In the genomic region with DNA sequence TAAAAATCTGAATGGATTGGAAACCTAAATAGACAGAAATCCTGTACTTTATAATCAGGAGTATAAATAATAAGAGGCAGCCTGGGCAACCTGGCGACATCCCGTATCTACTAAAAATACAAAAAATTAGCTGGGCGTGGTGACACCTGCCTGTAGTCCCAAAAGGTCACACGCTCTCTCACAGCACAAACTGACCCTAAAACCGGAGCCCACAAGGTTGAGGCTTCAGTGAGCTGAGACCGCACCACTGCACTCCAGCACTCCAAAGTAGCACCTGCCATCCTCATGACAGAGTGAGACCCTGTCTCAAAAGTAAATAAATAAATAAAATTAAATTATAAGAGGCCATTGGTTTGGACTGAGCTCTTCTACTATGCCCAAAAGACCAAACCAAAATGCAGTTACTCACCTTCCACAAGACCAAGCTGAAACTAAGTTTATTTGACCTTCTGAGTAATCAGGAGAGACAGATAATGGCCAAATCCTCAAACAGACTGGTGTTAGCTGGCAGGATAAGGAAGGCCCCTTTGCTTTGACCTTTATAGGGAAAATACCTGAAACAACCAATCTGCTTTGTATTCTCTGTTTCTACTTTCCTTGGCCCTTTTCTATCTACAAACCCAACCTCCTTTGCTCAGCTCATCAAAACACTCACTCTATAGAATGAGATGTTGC, we compare ENCODE assay signal across 15 cellular contexts. TPM values are rescaled to one million over a fixed set of nuclear protein-coding genes. Genes with fewer than 3 reads are reported as not detected.
DNase-seq lines count a peak whose midpoint lies in the region; ATAC-seq, FAIRE-seq and TF ChIP-seq lines count a peak whose summit lies in the region.
"Had no signal": no experiment of that assay in that cellular context is flagged by ENCODE, and none has a peak within 500 bp of the region (broad histone marks: within the 10 kb centered on the region; RNA-seq: fewer than 3 reads in every experiment).

No MANE protein-coding gene starts in this region.

- BruUV-seq in K562 (replicated peaks; lab: Mats Ljungman, UMichigan), result no TSS peak

- ATAC-seq in HG03342 (IDR thresholded peaks at IDR 0.05; ENCODE audit: unreplicated experiment) (peak; percentile 19), K562 (no peak), SK-N-SH treated with all-trans-retinoic acid at 6 μM for 48 hours (no peak)
- ATAC-seq: CD8-positive, alpha-beta T cell had no signal

- in situ Hi-C loops in GM13977 (cut with MboI; ENCODE audit: low pct_unique_long_range_greater_than_20kb, low sequenced_read_pairs, unreplicated experiment), result no loop called here
- in situ Hi-C loops in K562 (cut with MboI), result no loop called here

- no peak overlapping the region for H2AFZ ChIP-seq in K562 (ENCODE audit: low read depth, low read length)

- TF ChIP-seq EP300 in K562 (IDR thresholded peaks at IDR 0.05; ENCODE audit: low read length), result no peak

- H3K4me1 Mint-ChIP-seq in endodermal cell, result peaks cover 20% of the 10 kb centered on the region

- H3K79me2 ChIP-seq in K562 (ENCODE audit: control insufficient read depth, insufficient read depth, low read length), result peaks cover 18% of the 10 kb centered on the region

- 0 out of 3 replicates have a peak, but pooled peaks cover 2% of the 10 kb centered on the region for H3K36me3 ChIP-seq in K562 (ENCODE audit: control insufficient read depth, insufficient read depth, low read length)
- no peaks in the 10 kb centered on the region for H3K36me3 ChIP-seq in endodermal cell (ENCODE audit: control insufficient read depth, insufficient read depth, low read length)

- peaks cover 4 to 11% of the 10 kb centered on the region in 2 experiments; a peak in 4 of 5 replicates for H3K4me1 ChIP-seq in K562 (replicated peaks in 1 of 2; ENCODE audit: control insufficient read depth in 2 of 2, insufficient read depth in 2 of 2, low read length in 2 of 2)
- H3K4me1 ChIP-seq in endodermal cell (ENCODE audit: control insufficient read depth, insufficient read depth, low read length), result no peaks in the 10 kb centered on the region

- no peak overlapping the region for H3K27ac Mint-ChIP-seq in endodermal cell
- H3K27ac Mint-ChIP-seq: CD8-positive, alpha-beta T cell had no signal

- peak; percentile 24 for DNase-seq in GM13977 (ENCODE audit: low spot score)
- DNase-seq in GM20000 (ENCODE audit: low spot score), result peak; percentile 37
- no peak for DNase-seq in K562 (ENCODE audit: extremely low read depth in 1 of 4, low spot score in 3 of 4)
- no peak for DNase-seq in NCI-H1930 (lab: John Stamatoyannopoulos, UW)
- DNase-seq in HTR-8/SVneo (ENCODE audit: insufficient read length, low spot score), result no peak
- DNase-seq in endodermal cell, result no peak
- DNase-seq: activated naive CD4-positive, alpha-beta T cell; CD8-positive, alpha-beta T cell; cortex of kidney; foreskin fibroblast; NCI-H187 had no signal

- H3K4me2 ChIP-seq in K562 (ENCODE audit: insufficient read depth, low read length), result no peak overlapping the region

- H3K9ac ChIP-seq in K562 (ENCODE audit: insufficient read depth in 1 of 2, low read depth in 2 of 2, low read length in 2 of 2), result no peak overlapping the region; a peak in 1 of 4 replicates
- H3K9ac ChIP-seq in endodermal cell (ENCODE audit: extremely low read depth, low read length, poor library complexity, severe bottlenecking), result no peak overlapping the region

- no peak overlapping the region for H3K4me3 Mint-ChIP-seq in endodermal cell
- H3K4me3 Mint-ChIP-seq: CD8-positive, alpha-beta T cell had no signal

- TF ChIP-seq RAD21 in K562 (CRISPR knock-in tag; conservative IDR thresholded peaks at IDR 0.05 in 1 of 2, IDR thresholded peaks at IDR 0.05 in 1 of 2), result no peak

- H3K4me3 ChIP-seq in K562 (no peak overlapping the region), endodermal cell (ENCODE audit: low read length) (no peak overlapping the region)

- CTCF ChIA-PET in K562 (lab: Yijun Ruan, JAX; ENCODE audit: low intra/inter-chr PET ratio), result no interaction called here

- no peak for FAIRE-seq in K562 (lab: Jason Lieb, UNC)
- no peak for FAIRE-seq in HTR-8/SVneo (lab: Jason Lieb, UNC)
- FAIRE-seq: keratinocyte had no signal

- H3K9me3 ChIP-seq in K562 (replicated peaks; ENCODE audit: control insufficient read depth, insufficient read depth, low read depth, low read length), result no peaks in the 10 kb centered on the region
- no peaks in the 10 kb centered on the region for H3K9me3 ChIP-seq in endodermal cell (ENCODE audit: control insufficient read depth, low read length)

- POLR2A ChIA-PET in K562 (lab: Yijun Ruan, JAX), result no interaction called here

- no peak overlapping the region for H3K27ac ChIP-seq in K562 (ENCODE audit: extremely low read depth, low read depth, low read length)
- no peak overlapping the region for H3K27ac ChIP-seq in endodermal cell (ENCODE audit: low read depth, low read length)
- H3K27ac ChIP-seq: RWPE1 had no signal

- no peaks in the 10 kb centered on the region for H3K9me1 ChIP-seq in K562 (ENCODE audit: control insufficient read depth, insufficient read depth, low read length)

- no peaks in the 10 kb centered on the region for H3K27me3 ChIP-seq in K562 (ENCODE audit: control insufficient read depth in 2 of 2, insufficient read depth in 2 of 2, low read length in 2 of 2)
- H3K27me3 ChIP-seq in endodermal cell (ENCODE audit: control insufficient read depth, insufficient read depth, low read length, poor library complexity, severe bottlenecking), result no peaks in the 10 kb centered on the region

- WGBS in K562 (ENCODE audit: insufficient coverage, low coverage, missing lambda C conversion rate), result 61% methylated on average over 6 of the region's 6 CpGs
- WGBS in endodermal cell (ENCODE audit: insufficient coverage in 1 of 2, insufficient read length in 1 of 2), 2 experiments, result 80 to 90% methylated on average over 1 to 6 of the region's 6 CpGs

- no peaks in the 10 kb centered on the region for H3K36me3 Mint-ChIP-seq in endodermal cell (ENCODE audit: low read depth)

- H3K27me3 Mint-ChIP-seq in endodermal cell (ENCODE audit: insufficient read depth), result no peaks in the 10 kb centered on the region

- no peak for TF ChIP-seq POLR2A in K562 (conservative IDR thresholded peaks at IDR 0.05)

- H3K9me3 Mint-ChIP-seq in endodermal cell, result no peaks in the 10 kb centered on the region
- H3K9me3 Mint-ChIP-seq: CD8-positive, alpha-beta T cell had no signal

- peaks cover 3% of the 10 kb centered on the region; the same call in 1 of the 2 replicates for H4K20me1 ChIP-seq in K562 (replicated peaks; ENCODE audit: control insufficient read depth, insufficient read depth, low read length)

- TF ChIP-seq CTCF in GM13977 (IDR thresholded peaks at IDR 0.05; ENCODE audit: extremely low read depth, insufficient read depth, missing control alignments) (no peak), GM20000 (IDR thresholded peaks at IDR 0.05; ENCODE audit: extremely low read depth, missing control alignments) (no peak), K562 (IDR thresholded peaks at IDR 0.05 in 2 of 3, conservative IDR thresholded peaks at IDR 0.05 in 1 of 3; ENCODE audit: insufficient read depth in 2 of 3, low read depth in 1 of 3, low read length in 3 of 3) (no peak), endodermal cell (conservative IDR thresholded peaks at IDR 0.05) (no peak)

- intact Hi-C loops in K562 (cut with micrococcal nuclease), result no loop called here

TF ChIP-seq in K562, 482 proteins besides CTCF, POLR2A, EP300 and RAD21 (continues in another document):
- no peak for TF ChIP-seq PTBP1 (IDR thresholded peaks at IDR 0.05; ENCODE audit: low read depth, low read length)

TF ChIP-seq in SK-N-SH treated with all-trans-retinoic acid at 6 μM for 48 hours, 23 proteins besides CTCF, POLR2A, EP300 and RAD21 (continues in another document):
- TF ChIP-seq BACH2 (CRISPR knock-in tag; IDR thresholded peaks at IDR 0.05; ENCODE audit: borderline replicate concordance), result no peak

RNA-seq across cellular contexts. Expression of a gene that starts 3.2 kb away (rescaled TPM):
- 31.8 and 59.1 TPM in 2 replicates for total RNA-seq in K562 (2011; cell fraction: chromatin; rRNA removed; ENCODE audit: low replicate concordance)
- total RNA-seq in K562 (2011; cell fraction: nucleolus; rRNA removed), result 19.3 and 21.4 TPM in 2 replicates
- total RNA-seq in K562 (2011; cell fraction: nucleoplasm; rRNA removed), result 34.1 and 46.1 TPM in 2 replicates
- total RNA-seq in K562 (2014; rRNA removed) (54.0 and 57.8 TPM in 2 replicates), K562 (2014; rRNA removed; fragmentation: Illumina TruSeq; extraction: Trizol) (105 and 116 TPM in 2 replicates), K562 (2015; rRNA removed; fragmentation: Illumina TruSeq; extraction: Trizol) (75.1 and 76.0 TPM in 2 replicates), K562 (2021) (83.5 and 84.9 TPM in 2 replicates), endodermal cell (100 to 1,000 TPM; 108 to 123 TPM)
- polyA plus RNA-seq in K562 (2011; rRNA removed) (74.4 and 98.8 TPM in 2 replicates), K562 (2014; fragmentation: Illumina TruSeq; extraction: Trizol) (75.0 and 87.5 TPM in 2 replicates), K562 (2014; fragmentation: Nextera tagmentation; extraction: Ambion mirVana) (10 to 100 TPM; 33.0 to 36.8 TPM), K562 (2014; rRNA removed) (60.9 and 69.5 TPM in 2 replicates)
- polyA plus RNA-seq in K562 (2011; cell fraction: cytosol; rRNA removed), result 24.6 and 38.1 TPM in 2 replicates
- 27.4 and 34.1 TPM in 2 replicates for polyA plus RNA-seq in K562 (2011; cell fraction: nucleus; rRNA removed)
- polyA plus RNA-seq in K562 (2012), result 52.6 and 68.4 TPM in 2 replicates
- 119 and 121 TPM in 2 replicates for polyA minus RNA-seq in K562 (2011; rRNA and poly(A)+ RNA removed)
- 33.0 and 47.5 TPM in 2 replicates for polyA minus RNA-seq in K562 (2011; cell fraction: cytosol; rRNA and poly(A)+ RNA removed)
- 15.5 and 22.8 TPM in 2 replicates for polyA minus RNA-seq in K562 (2011; cell fraction: nucleus; rRNA and poly(A)+ RNA removed)
- polyA plus RNA-seq in endodermal cell (2013, experiment 1 of 2), result 89.1 TPM
- 89.8 TPM for polyA plus RNA-seq in endodermal cell (2013, experiment 2 of 2)

RNA-seq across cellular contexts. Expression of a gene that starts 59.3 kb away (rescaled TPM):
- total RNA-seq in K562 (2011; cell fraction: chromatin; rRNA removed; ENCODE audit: low replicate concordance), result 27.1 and 74.0 TPM in 2 replicates
- total RNA-seq in K562 (2011; cell fraction: nucleolus; rRNA removed), result 8.3 and 14.1 TPM in 2 replicates
- total RNA-seq in K562 (2011; cell fraction: nucleoplasm; rRNA removed), result 36.4 and 73.0 TPM in 2 replicates
- total RNA-seq in K562 (2014; rRNA removed) (10.7 and 11.3 TPM in 2 replicates), K562 (2014; rRNA removed; fragmentation: Illumina TruSeq; extraction: Trizol) (28.5 and 33.3 TPM in 2 replicates), K562 (2015; rRNA removed; fragmentation: Illumina TruSeq; extraction: Trizol) (15.1 and 16.8 TPM in 2 replicates), K562 (2021) (37.8 and 40.1 TPM in 2 replicates), endodermal cell (10 to 100 TPM; 28.7 to 30.5 TPM)
- polyA plus RNA-seq in K562 (2011; rRNA removed) (28.9 and 34.8 TPM in 2 replicates), K562 (2014; fragmentation: Illumina TruSeq; extraction: Trizol) (25.2 and 27.2 TPM in 2 replicates), K562 (2014; fragmentation: Nextera tagmentation; extraction: Ambion mirVana) (1 to 10 TPM; 8.4 to 9.3 TPM), K562 (2014; rRNA removed) (19.0 and 20.4 TPM in 2 replicates)
- 5.8 and 13.9 TPM in 2 replicates for polyA plus RNA-seq in K562 (2011; cell fraction: cytosol; rRNA removed)
- polyA plus RNA-seq in K562 (2011; cell fraction: nucleus; rRNA removed), result 16.0 and 17.9 TPM in 2 replicates
- polyA plus RNA-seq in K562 (2012), result 15.0 and 21.1 TPM in 2 replicates
- polyA minus RNA-seq in K562 (2011; rRNA and poly(A)+ RNA removed), result 83.9 and 88.8 TPM in 2 replicates
- 47.3 and 83.2 TPM in 2 replicates for polyA minus RNA-seq in K562 (2011; cell fraction: cytosol; rRNA and poly(A)+ RNA removed)
- 17.4 and 27.4 TPM in 2 replicates for polyA minus RNA-seq in K562 (2011; cell fraction: nucleus; rRNA and poly(A)+ RNA removed)
- 27.1 TPM for polyA plus RNA-seq in endodermal cell (2013, experiment 1 of 2)
- polyA plus RNA-seq in endodermal cell (2013, experiment 2 of 2), result 25.4 TPM

Comparison
In these comparisons a context has a peak if more than half of its experiments do, and no peak if none do; other contexts are left out.
1. DNase-seq: peak in GM13977 (single experiment) and GM20000 (single experiment); none in K562 (0 of 4), NCI-H1930 (0 of 2), HTR-8/SVneo (single experiment) and endodermal cell (single experiment).